17 cellular contexts compared by ENCODE assay signal in the genomic region with DNA sequence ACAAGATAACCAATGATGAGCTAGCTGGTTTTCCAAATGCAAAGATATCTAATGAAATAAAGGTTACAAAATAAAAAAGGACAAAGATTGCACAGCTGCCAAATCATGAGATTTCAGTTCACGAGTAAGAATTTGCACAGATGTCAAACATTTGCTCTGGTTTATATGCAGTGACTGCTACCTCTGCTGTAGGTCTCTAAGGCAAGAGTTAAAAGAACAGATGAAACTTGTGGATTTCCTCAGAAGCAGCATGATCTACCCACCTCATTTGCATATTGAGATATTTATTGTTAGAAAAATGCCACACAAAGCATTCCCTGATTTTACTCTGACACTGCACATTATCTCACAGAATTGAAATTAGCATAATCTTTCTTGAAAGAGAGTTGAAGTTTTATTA.
DNase-seq lines count a peak whose midpoint lies in the region; ATAC-seq, FAIRE-seq and TF ChIP-seq lines count a peak whose summit lies in the region.
"Had no signal": no experiment of that assay in that cellular context is flagged by ENCODE, and none has a peak within 500 bp of the region (broad histone marks: within the 10 kb centered on the region; RNA-seq: fewer than 3 reads in every experiment).

No MANE protein-coding gene starts in this region.

- H3F3A ChIP-seq in MM.1S (ENCODE audit: insufficient read depth, low read length) = peaks cover 6% of the 10 kb centered on the region
- no peaks in the 10 kb centered on the region for H3F3A ChIP-seq in OCI-LY1 (ENCODE audit: insufficient read depth, low read length)

- no TSS peak for BruUV-seq in K562 (replicated peaks; lab: Mats Ljungman, UMichigan)

- H3K27me3 ChIP-seq in MM.1S (replicated peaks; ENCODE audit: insufficient read depth, low read length) (no peaks in the 10 kb centered on the region), OCI-LY1 (ENCODE audit: insufficient read depth, low read length) (no peaks in the 10 kb centered on the region), K562 (ENCODE audit: control insufficient read depth in 2 of 2, insufficient read depth in 2 of 2, low read length in 2 of 2) (no peaks in the 10 kb centered on the region)
- H3K27me3 ChIP-seq in CD4-positive, alpha-beta T cell (ENCODE audit: control insufficient read depth, insufficient read depth, low read length) = no peaks in the 10 kb centered on the region
- H3K27me3 ChIP-seq: BE2C had no signal

- intact Hi-C loops in K562 (cut with micrococcal nuclease) = no loop called here
- intact Hi-C loops in CD4-positive, alpha-beta T cell (cut with DNase I, micrococcal nuclease) = no loop called here

- no peak overlapping the region; the same call in 1 of the 2 replicates for H3K27ac ChIP-seq in MM.1S (ENCODE audit: low read length)
- no peak overlapping the region for H3K27ac ChIP-seq in OCI-LY1 (ENCODE audit: low read depth, low read length, poor library complexity, severe bottlenecking)
- no peak overlapping the region for H3K27ac ChIP-seq in K562 (ENCODE audit: extremely low read depth, low read depth, low read length)
- H3K27ac ChIP-seq in CD4-positive, alpha-beta T cell (ENCODE audit: low read depth, low read length) = no peak overlapping the region
- H3K27ac ChIP-seq: GM23248 had no signal

- H3K9me3 ChIP-seq in MM.1S (replicated peaks; ENCODE audit: insufficient read depth, low read length) (no peaks in the 10 kb centered on the region), OCI-LY1 (ENCODE audit: low read length) (peaks cover 23% of the 10 kb centered on the region), K562 (replicated peaks; ENCODE audit: control insufficient read depth, insufficient read depth, low read depth, low read length) (no peaks in the 10 kb centered on the region)
- no peaks in the 10 kb centered on the region for H3K9me3 ChIP-seq in CD4-positive, alpha-beta T cell (ENCODE audit: control insufficient read depth, low read length)
- H3K9me3 ChIP-seq: BE2C, HAP-1 had no signal

- no peak for TF ChIP-seq EP300 in K562 (IDR thresholded peaks at IDR 0.05; ENCODE audit: low read length)

- H3K4me3 ChIP-seq in MM.1S (ENCODE audit: low read length) = 0 out of 2 replicates have a peak overlapping the region, but pooled peaks have one; percentile 5
- H3K4me3 ChIP-seq in OCI-LY1 (ENCODE audit: low read depth, low read length, poor library complexity, severe bottlenecking) = no peak overlapping the region
- no peak overlapping the region for H3K4me3 ChIP-seq in K562
- H3K4me3 ChIP-seq: GM12878, GM23248, HAP-1 had no signal

- H3K27me3 Mint-ChIP-seq in stimulated activated naive B cell treated with anti-CD40 and anti-IgM and Interleukin-4, amounts not matched to agents 10 μg/mL and 1 μg/mL and 100 μg/mL, for 72 hours = no peaks in the 10 kb centered on the region
- H3K27me3 Mint-ChIP-seq in CD4-positive, alpha-beta T cell = no peaks in the 10 kb centered on the region
- H3K27me3 Mint-ChIP-seq: CD4-positive, CD25-positive, alpha-beta regulatory T cell had no signal

- H4K20me1 ChIP-seq in MM.1S (ENCODE audit: insufficient read depth, low read length) (no peaks in the 10 kb centered on the region), OCI-LY1 (ENCODE audit: insufficient read depth, low read length) (no peaks in the 10 kb centered on the region), K562 (replicated peaks; ENCODE audit: control insufficient read depth, insufficient read depth, low read length) (no peaks in the 10 kb centered on the region)

- 21% methylated on average over 1 of the region's 1 CpG for WGBS in K562 (ENCODE audit: insufficient coverage, low coverage, missing lambda C conversion rate)

- H3K9ac ChIP-seq in MM.1S (ENCODE audit: low read length) (no peak overlapping the region), OCI-LY1 (ENCODE audit: low read length) (no peak overlapping the region), K562 (ENCODE audit: insufficient read depth in 1 of 2, low read depth in 2 of 2, low read length in 2 of 2) (no peak overlapping the region)
- H3K9ac ChIP-seq: GM23248 had no signal

- H3K4me3 Mint-ChIP-seq in stimulated activated naive B cell treated with anti-CD40 and anti-IgM and Interleukin-4, amounts not matched to agents 10 μg/mL and 1 μg/mL and 100 μg/mL, for 72 hours = no peak overlapping the region
- H3K4me3 Mint-ChIP-seq in CD4-positive, alpha-beta T cell = no peak overlapping the region
- H3K4me3 Mint-ChIP-seq: CD4-positive, CD25-positive, alpha-beta regulatory T cell had no signal

- peak overlapping the region; percentile 53; the same call in 1 of the 2 replicates for H3K4me2 ChIP-seq in MM.1S (ENCODE audit: low read depth, low read length)
- H3K4me2 ChIP-seq in OCI-LY1 (ENCODE audit: low read length) = no peak overlapping the region
- no peak overlapping the region for H3K4me2 ChIP-seq in K562 (ENCODE audit: insufficient read depth, low read length)

- H3K9me2 ChIP-seq in MM.1S (replicated peaks; ENCODE audit: insufficient read depth, low read length) (no peaks in the 10 kb centered on the region), OCI-LY1 (ENCODE audit: low read depth, low read length) (no peaks in the 10 kb centered on the region)

- peak; percentile 52 for FAIRE-seq in K562 (lab: Jason Lieb, UNC)

- peaks cover 0 to 1% of the 10 kb centered on the region in 2 donors for H3K36me3 Mint-ChIP-seq in stimulated activated naive B cell treated with anti-CD40 and anti-IgM and Interleukin-4, amounts not matched to agents 10 μg/mL and 1 μg/mL and 100 μg/mL, for 72 hours
- H3K36me3 Mint-ChIP-seq in CD4-positive, alpha-beta T cell (ENCODE audit: low read depth) = no peaks in the 10 kb centered on the region
- H3K36me3 Mint-ChIP-seq: CD4-positive, CD25-positive, alpha-beta regulatory T cell had no signal

- H3K4me1 Mint-ChIP-seq in stimulated activated naive B cell treated with anti-CD40 and anti-IgM and Interleukin-4, amounts not matched to agents 10 μg/mL and 1 μg/mL and 100 μg/mL, for 72 hours = peaks cover 8 to 20% of the 10 kb centered on the region in 2 donors
- H3K4me1 Mint-ChIP-seq in CD4-positive, alpha-beta T cell (ENCODE audit: low read depth) = no peaks in the 10 kb centered on the region
- H3K4me1 Mint-ChIP-seq: CD4-positive, CD25-positive, alpha-beta regulatory T cell had no signal

- no peak for TF ChIP-seq RAD21 in K562 (CRISPR knock-in tag; conservative IDR thresholded peaks at IDR 0.05 in 1 of 2, IDR thresholded peaks at IDR 0.05 in 1 of 2)

- no peak overlapping the region for H2AFZ ChIP-seq in MM.1S (ENCODE audit: low read length)
- 0 out of 2 replicates have a peak overlapping the region, but pooled peaks have one; percentile 37 for H2AFZ ChIP-seq in OCI-LY1 (ENCODE audit: low read length)
- H2AFZ ChIP-seq in K562 (ENCODE audit: low read depth, low read length) = no peak overlapping the region
- H2AFZ ChIP-seq: GM23248 had no signal

- no peak for ATAC-seq in K562
- ATAC-seq in stimulated activated naive B cell treated with anti-CD40 and anti-IgM and Interleukin-4, amounts not matched to agents 10 μg/mL and 1 μg/mL and 100 μg/mL, for 72 hours (replicated peaks) = peak; percentile 65 to 68
- no peak for ATAC-seq in CD4-positive, alpha-beta T cell (ENCODE audit: poor library complexity)
- ATAC-seq: GM12878 had no signal

- CTCF ChIA-PET in K562 (lab: Yijun Ruan, JAX; ENCODE audit: low intra/inter-chr PET ratio) = no interaction called here
- CTCF ChIA-PET in CD4-positive, alpha-beta T cell (lab: Charles Lee) = no interaction called here

- TF ChIP-seq CTCF in MM.1S (IDR thresholded peaks at IDR 0.05; ENCODE audit: low read length) (no peak), OCI-LY1 (IDR thresholded peaks at IDR 0.05; ENCODE audit: low read length) (no peak), K562 (IDR thresholded peaks at IDR 0.05 in 2 of 3, conservative IDR thresholded peaks at IDR 0.05 in 1 of 3; ENCODE audit: insufficient read depth in 2 of 3, low read depth in 1 of 3, low read length in 3 of 3) (no peak)
- no peak for TF ChIP-seq CTCF in CD4-positive, alpha-beta T cell (IDR thresholded peaks at IDR 0.05)

- no peak for TF ChIP-seq POLR2A in K562 (conservative IDR thresholded peaks at IDR 0.05)

- peaks cover 0 to 4% of the 10 kb centered on the region in 2 donors for H3K9me3 Mint-ChIP-seq in stimulated activated naive B cell treated with anti-CD40 and anti-IgM and Interleukin-4, amounts not matched to agents 10 μg/mL and 1 μg/mL and 100 μg/mL, for 72 hours
- no peaks in the 10 kb centered on the region for H3K9me3 Mint-ChIP-seq in CD4-positive, alpha-beta T cell

- H3K4me1 ChIP-seq in MM.1S (ENCODE audit: low read length) (peaks cover 23% of the 10 kb centered on the region), OCI-LY1 (ENCODE audit: insufficient read depth, low read length, severe bottlenecking) (peaks cover 13% of the 10 kb centered on the region), K562 (replicated peaks in 1 of 2; ENCODE audit: control insufficient read depth in 2 of 2, insufficient read depth in 2 of 2, low read length in 2 of 2) (no peaks in the 10 kb centered on the region; a peak in 2 of 5 replicates)
- H3K4me1 ChIP-seq: BE2C had no signal

- H3K36me3 ChIP-seq in MM.1S (replicated peaks; ENCODE audit: insufficient read depth, low read length) (no peaks in the 10 kb centered on the region), OCI-LY1 (ENCODE audit: insufficient read depth, low read length) (no peaks in the 10 kb centered on the region), K562 (ENCODE audit: control insufficient read depth, insufficient read depth, low read length) (no peaks in the 10 kb centered on the region)
- H3K36me3 ChIP-seq: BE2C, HAP-1 had no signal

- no peaks in the 10 kb centered on the region for H3K9me1 ChIP-seq in K562 (ENCODE audit: control insufficient read depth, insufficient read depth, low read length)

- no peak overlapping the region for H3K27ac Mint-ChIP-seq in stimulated activated naive B cell treated with anti-CD40 and anti-IgM and Interleukin-4, amounts not matched to agents 10 μg/mL and 1 μg/mL and 100 μg/mL, for 72 hours
- no peak overlapping the region for H3K27ac Mint-ChIP-seq in CD4-positive, alpha-beta T cell
- H3K27ac Mint-ChIP-seq: CD4-positive, CD25-positive, alpha-beta regulatory T cell had no signal

- POLR2A ChIA-PET in K562 (lab: Yijun Ruan, JAX) = no interaction called here
- POLR2A ChIA-PET in CD4-positive, alpha-beta T cell (lab: Charles Lee) = no interaction called here

- in situ Hi-C loops in K562 (cut with MboI) = no loop called here

- DNase-seq in MM.1S (peak; percentile 75), K562 (ENCODE audit: extremely low read depth in 1 of 4, low spot score in 3 of 4) (no peak), COLO668 (lab: John Stamatoyannopoulos, UW; ENCODE audit: unreplicated experiment) (no peak), NCI-H226 (no peak)
- no peak for DNase-seq in stimulated activated naive B cell treated with anti-CD40 and anti-IgM and Interleukin-4, amounts not matched to agents 10 μg/mL and 1 μg/mL and 100 μg/mL, for 72 hours
- no peak for DNase-seq in CD4-positive, alpha-beta T cell
- DNase-seq: ACHN; BE2C; C1 segment of cervical spinal cord; CD4-positive, CD25-positive, alpha-beta regulatory T cell; DMS53; DND-41; EL; GM23248 had no signal

- H3K79me2 ChIP-seq in MM.1S (ENCODE audit: low read length) (no peaks in the 10 kb centered on the region), OCI-LY1 (ENCODE audit: insufficient read depth, low read length) (no peaks in the 10 kb centered on the region), K562 (ENCODE audit: control insufficient read depth, insufficient read depth, low read length) (no peaks in the 10 kb centered on the region)

TF ChIP-seq in K562, 482 proteins besides CTCF, POLR2A, EP300 and RAD21 (continues in another document):
- no peak for TF ChIP-seq ZBTB17 (CRISPR knock-in tag; IDR thresholded peaks at IDR 0.05)
- no peak for TF ChIP-seq RBFOX2 (IDR thresholded peaks at IDR 0.05; ENCODE audit: low read depth, low read length)

Comparison
In these comparisons a context has a peak if more than half of its experiments do, and no peak if none do; other contexts are left out.
1. ATAC-seq: peak in stimulated activated naive B cell treated with anti-CD40 and anti-IgM and Interleukin-4, amounts not matched to agents 10 μg/mL and 1 μg/mL and 100 μg/mL, for 72 hours (2 of 2); none in K562 (single experiment) and CD4-positive, alpha-beta T cell (single experiment).